11 cellular contexts compared by ENCODE assay signal in the genomic region with DNA sequence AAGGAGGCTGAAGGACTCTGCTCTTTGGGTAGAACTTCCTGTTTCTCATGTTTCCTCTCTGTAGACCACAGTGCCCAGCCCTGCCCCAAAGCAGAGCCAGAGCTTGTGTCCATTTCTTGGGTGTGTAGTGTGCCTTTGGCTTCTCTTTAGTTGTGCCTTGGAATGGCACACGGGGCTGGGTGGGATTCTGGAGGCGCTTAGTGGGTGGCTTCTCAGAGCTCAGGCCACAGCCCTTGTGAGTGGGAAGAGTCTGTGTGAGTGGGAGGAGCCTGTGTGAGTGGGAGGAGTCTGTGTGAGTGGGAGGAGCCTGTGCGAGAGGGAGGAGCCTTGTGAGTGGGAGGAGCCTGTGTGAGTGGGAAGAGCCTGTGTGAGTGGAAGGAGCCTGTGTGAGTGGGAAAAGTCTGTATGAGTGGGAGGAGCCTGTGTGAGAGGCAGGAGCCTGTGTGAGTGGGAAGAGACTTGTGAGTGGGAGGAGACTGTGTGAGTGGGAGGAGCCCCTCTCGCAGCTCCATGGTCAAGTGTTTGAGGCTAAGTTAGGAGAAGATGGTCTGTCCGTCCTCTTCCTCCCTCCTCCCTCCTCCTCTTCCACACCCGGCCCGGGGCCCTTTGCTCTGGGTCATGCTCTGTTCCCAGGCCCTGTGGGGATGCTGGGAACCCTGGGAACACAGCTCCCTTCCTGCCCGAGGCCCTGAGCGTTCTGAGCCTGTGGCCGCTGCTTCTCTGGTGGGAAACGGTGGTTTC.
DNase-seq lines count a peak whose midpoint lies in the region; ATAC-seq and TF ChIP-seq lines count a peak whose summit lies in the region.
"Had no signal": no experiment of that assay in that cellular context is flagged by ENCODE, and none has a peak within 500 bp of the region (broad histone marks: within the 10 kb centered on the region; RNA-seq: fewer than 3 reads in every experiment).

No MANE protein-coding gene starts in this region.

- peaks cover 14% of the 10 kb centered on the region for H3K9me3 Mint-ChIP-seq in activated naive CD4-positive, alpha-beta T cell treated with anti-CD3 and anti-CD28 coated beads for 36 hours
- H3K9me3 Mint-ChIP-seq in T-cell, result peaks cover 3 to 12% (median 10%) of the 10 kb centered on the region in 3 donors

- intact Hi-C loops in activated naive CD4-positive, alpha-beta T cell treated with anti-CD3 and anti-CD28 coated beads for 36 hours (cut with micrococcal nuclease), result no loop called here
- intact Hi-C loops in Right ventricle myocardium superior (cut with DNase I), result no loop called here

- peaks cover 16% of the 10 kb centered on the region for H3K36me3 Mint-ChIP-seq in activated naive CD4-positive, alpha-beta T cell treated with anti-CD3 and anti-CD28 coated beads for 36 hours (ENCODE audit: low read depth)
- peaks cover 45% of the 10 kb centered on the region for H3K36me3 Mint-ChIP-seq in T-cell

- POLR2A ChIA-PET in T-cell (lab: Charles Lee), result no interaction called here

- no peaks in the 10 kb centered on the region for H3K27me3 Mint-ChIP-seq in activated naive CD4-positive, alpha-beta T cell treated with anti-CD3 and anti-CD28 coated beads for 36 hours (ENCODE audit: low read depth)
- no peaks in the 10 kb centered on the region for H3K27me3 Mint-ChIP-seq in T-cell
- H3K27me3 Mint-ChIP-seq: CD8-positive, alpha-beta memory T cell had no signal

- TF ChIP-seq CTCF in GM13976 (IDR thresholded peaks at IDR 0.05; ENCODE audit: borderline replicate concordance, control extremely low read depth, extremely low read depth, insufficient read depth, missing control alignments), result no peak

- no peak overlapping the region for H3K27ac Mint-ChIP-seq in activated naive CD4-positive, alpha-beta T cell treated with anti-CD3 and anti-CD28 coated beads for 36 hours
- no peak overlapping the region for H3K27ac Mint-ChIP-seq in T-cell

- CTCF ChIA-PET in activated naive CD4-positive, alpha-beta T cell treated with anti-CD3 and anti-CD28 coated beads for 36 hours (lab: Charles Lee), result interaction anchor here (0.9 kb wide), 1 partner anchor 27 kb away, joined by 4 read pairs; no protein-coding TSS in a partner anchor
- CTCF ChIA-PET in T-cell (lab: Charles Lee), result no interaction called here

- H3K4me1 Mint-ChIP-seq in activated naive CD4-positive, alpha-beta T cell treated with anti-CD3 and anti-CD28 coated beads for 36 hours (ENCODE audit: low read depth), result peaks cover 3% of the 10 kb centered on the region
- H3K4me1 Mint-ChIP-seq in T-cell, result peaks cover 11 to 25% (median 17%) of the 10 kb centered on the region in 3 donors

- no peak overlapping the region for H3K4me3 Mint-ChIP-seq in activated naive CD4-positive, alpha-beta T cell treated with anti-CD3 and anti-CD28 coated beads for 36 hours
- H3K4me3 Mint-ChIP-seq in T-cell, result no peak overlapping the region
- H3K4me3 Mint-ChIP-seq: CD8-positive, alpha-beta memory T cell had no signal

- ATAC-seq in T-cell (replicated peaks in 1 of 4) (peak in 3 of 4 experiments; percentile 40 to 61 (median 40)), Right ventricle myocardium superior (ENCODE audit: poor library complexity) (peak; percentile 5), GM19351 (IDR thresholded peaks at IDR 0.05; ENCODE audit: unreplicated experiment) (no peak), HG03095 (IDR thresholded peaks at IDR 0.05; ENCODE audit: unreplicated experiment) (no peak)
- peak; percentile 11 for ATAC-seq in stimulated activated naive CD8-positive, alpha-beta T cell treated with anti-CD3 and anti-CD28 coated beads, Interleukin-15, Interleukin-2, amounts not matched to agents 100 U/mL and 50 U/mL, for 24 hours

- in situ Hi-C loops in GM13976 (cut with MboI; ENCODE audit: low sequenced_read_pairs, unreplicated experiment), result no loop called here

- peak; percentile 28 for DNase-seq in activated naive CD4-positive, alpha-beta T cell treated with anti-CD3 and anti-CD28 coated beads for 36 hours
- no peak for DNase-seq in activated naive CD4-positive, alpha-beta T cell treated with anti-CD3 and anti-CD28 coated beads, Interleukin-2, amount 50 U/mL, for 16 hours
- DNase-seq in T-cell (peak in 5 of 34 experiments; percentile 4 to 20 (median 4)), Right ventricle myocardium superior (peak; percentile 72), GM13976 (ENCODE audit: low spot score) (no peak)
- peak; percentile 14 for DNase-seq in stimulated activated naive CD8-positive, alpha-beta T cell treated with anti-CD3 and anti-CD28 coated beads, Interleukin-15, Interleukin-2, amounts not matched to agents 100 U/mL and 50 U/mL, for 24 hours
- DNase-seq: activated effector memory CD4-positive, alpha-beta T cell treated with Interleukin-2 at 50 U/mL for 16 hours; NCI-H1694 treated with DMSO at 0.1 percent for 48 hours had no signal

Comparison
In these comparisons a context has a peak if more than half of its experiments do, and no peak if none do; other contexts are left out.
1. DNase-seq: peak in activated naive CD4-positive, alpha-beta T cell treated with anti-CD3 and anti-CD28 coated beads for 36 hours (single experiment), Right ventricle myocardium superior (single experiment) and stimulated activated naive CD8-positive, alpha-beta T cell treated with anti-CD3 and anti-CD28 coated beads, Interleukin-15, Interleukin-2, amounts not matched to agents 100 U/mL and 50 U/mL, for 24 hours (single experiment); none in activated naive CD4-positive, alpha-beta T cell treated with anti-CD3 and anti-CD28 coated beads, Interleukin-2, amount 50 U/mL, for 16 hours (single experiment) and GM13976 (single experiment).
2. ATAC-seq: peak in T-cell (3 of 4), Right ventricle myocardium superior (single experiment) and stimulated activated naive CD8-positive, alpha-beta T cell treated with anti-CD3 and anti-CD28 coated beads, Interleukin-15, Interleukin-2, amounts not matched to agents 100 U/mL and 50 U/mL, for 24 hours (single experiment); none in GM19351 (single experiment) and HG03095 (single experiment).